1 cellular context compared by ENCODE assay signal in genomic region chr21:30718239-30718909, GRCh38.
TF ChIP-seq lines count a peak whose summit lies in the region.

TSS of gene KRTAP21-3 (minus strand) at chr21:30718777. CDS start at chr21:30718759, 18 bp downstream.

TF ChIP-seq in GM12878, 131 proteins besides CTCF, POLR2A, EP300 and RAD21 (continued from another document and continues in another):
- TF ChIP-seq, protein P1, sequence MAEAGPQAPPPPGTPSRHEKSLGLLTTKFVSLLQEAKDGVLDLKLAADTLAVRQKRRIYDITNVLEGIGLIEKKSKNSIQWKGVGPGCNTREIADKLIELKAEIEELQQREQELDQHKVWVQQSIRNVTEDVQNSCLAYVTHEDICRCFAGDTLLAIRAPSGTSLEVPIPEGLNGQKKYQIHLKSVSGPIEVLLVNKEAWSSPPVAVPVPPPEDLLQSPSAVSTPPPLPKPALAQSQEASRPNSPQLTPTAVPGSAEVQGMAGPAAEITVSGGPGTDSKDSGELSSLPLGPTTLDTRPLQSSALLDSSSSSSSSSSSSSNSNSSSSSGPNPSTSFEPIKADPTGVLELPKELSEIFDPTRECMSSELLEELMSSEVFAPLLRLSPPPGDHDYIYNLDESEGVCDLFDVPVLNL (IDR thresholded peaks at IDR 0.05; ENCODE audit: low read depth, low read length), result no peak
- TF ChIP-seq IKZF2 (IDR thresholded peaks at IDR 0.05) (peak; percentile 86 to 88), ZZZ3 (IDR thresholded peaks at IDR 0.05; ENCODE audit: control insufficient read depth, insufficient read length, low read depth) (no peak), MTA3 (IDR thresholded peaks at IDR 0.05; ENCODE audit: borderline replicate concordance, low read length) (no peak), SUZ12 (IDR thresholded peaks at IDR 0.05; ENCODE audit: unreplicated experiment) (no peak), ZNF207 (IDR thresholded peaks at IDR 0.05; ENCODE audit: borderline replicate concordance) (no peak), BCL11A (IDR thresholded peaks at IDR 0.05; ENCODE audit: low read depth, low read length) (peak; percentile 53; the same call in 1 of the 2 replicates), PAX8 (IDR thresholded peaks at IDR 0.05) (no peak), GABPA (IDR thresholded peaks at IDR 0.05; ENCODE audit: low read depth) (no peak), CBFB (IDR thresholded peaks at IDR 0.05; ENCODE audit: low read depth) (no peak), FOXM1 (IDR thresholded peaks at IDR 0.05; ENCODE audit: low read depth, low read length) (0 out of 2 replicates have a peak, but pooled peaks have one; percentile 26), ASH2L (IDR thresholded peaks at IDR 0.05; ENCODE audit: borderline replicate concordance, low read depth) (no peak), ATF7 (IDR thresholded peaks at IDR 0.05; ENCODE audit: low read depth) (peak; percentile 88), RFX5 (IDR thresholded peaks at IDR 0.05; ENCODE audit: low read depth, low read length) (no peak), E4F1 (IDR thresholded peaks at IDR 0.05; ENCODE audit: borderline replicate concordance, partially characterized antibody) (no peak), LARP7 (IDR thresholded peaks at IDR 0.05) (no peak), WRNIP1 (IDR thresholded peaks at IDR 0.05; ENCODE audit: borderline replicate concordance, low read depth, low read length) (no peak), NRF1 (conservative IDR thresholded peaks at IDR 0.05; ENCODE audit: low read depth, low read length) (no peak), IRF4 (IDR thresholded peaks at IDR 0.05; ENCODE audit: low read depth, low read length) (peak; percentile 25; the same call in 1 of the 2 replicates), MEF2B (IDR thresholded peaks at IDR 0.05; ENCODE audit: partially characterized antibody, poor library complexity, severe bottlenecking) (peak; percentile 51), SMAD1 (IDR thresholded peaks at IDR 0.05; ENCODE audit: low read depth, partially characterized antibody) (no peak), STAT1 (conservative IDR thresholded peaks at IDR 0.05) (no peak), TBL1XR1 (IDR thresholded peaks at IDR 0.05; ENCODE audit: low read depth, low read length) (no peak), POLR2AphosphoS5 (IDR thresholded peaks at IDR 0.05; ENCODE audit: low read length) (no peak), FOS (IDR thresholded peaks at IDR 0.05; ENCODE audit: borderline replicate concordance, extremely low read depth, insufficient read length) (no peak), IRF5 (IDR thresholded peaks at IDR 0.05; ENCODE audit: borderline replicate concordance) (no peak), TCF12 (IDR thresholded peaks at IDR 0.05; ENCODE audit: low read depth, low read length) (no peak), TCF7 (IDR thresholded peaks at IDR 0.05; ENCODE audit: borderline replicate concordance) (peak; percentile 81), RAD51 (IDR thresholded peaks at IDR 0.05) (0 out of 2 replicates have a peak, but pooled peaks have one; percentile 14), SPI1 (IDR thresholded peaks at IDR 0.05; ENCODE audit: borderline replicate concordance, insufficient read depth, low read depth, low read length) (no peak), ZBTB33 (IDR thresholded peaks at IDR 0.05) (no peak), SMC3 (IDR thresholded peaks at IDR 0.05; ENCODE audit: borderline replicate concordance, low read length) (no peak), STAT3 (IDR thresholded peaks at IDR 0.05; ENCODE audit: low read depth, low read length) (no peak), SIN3A (IDR thresholded peaks at IDR 0.05; ENCODE audit: low read depth, low read length) (no peak), NFIC (IDR thresholded peaks at IDR 0.05; ENCODE audit: low read depth, low read length) (peak; percentile 50; the same call in 1 of the 2 replicates), TCF3 (IDR thresholded peaks at IDR 0.05; ENCODE audit: borderline replicate concordance, insufficient read depth, low read depth, low read length) (no peak)
- TF ChIP-seq, protein P2, sequence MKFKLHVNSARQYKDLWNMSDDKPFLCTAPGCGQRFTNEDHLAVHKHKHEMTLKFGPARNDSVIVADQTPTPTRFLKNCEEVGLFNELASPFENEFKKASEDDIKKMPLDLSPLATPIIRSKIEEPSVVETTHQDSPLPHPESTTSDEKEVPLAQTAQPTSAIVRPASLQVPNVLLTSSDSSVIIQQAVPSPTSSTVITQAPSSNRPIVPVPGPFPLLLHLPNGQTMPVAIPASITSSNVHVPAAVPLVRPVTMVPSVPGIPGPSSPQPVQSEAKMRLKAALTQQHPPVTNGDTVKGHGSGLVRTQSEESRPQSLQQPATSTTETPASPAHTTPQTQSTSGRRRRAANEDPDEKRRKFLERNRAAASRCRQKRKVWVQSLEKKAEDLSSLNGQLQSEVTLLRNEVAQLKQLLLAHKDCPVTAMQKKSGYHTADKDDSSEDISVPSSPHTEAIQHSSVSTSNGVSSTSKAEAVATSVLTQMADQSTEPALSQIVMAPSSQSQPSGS (IDR thresholded peaks at IDR 0.05; ENCODE audit: low read length), result peak; percentile 65
- TF ChIP-seq, protein P3, sequence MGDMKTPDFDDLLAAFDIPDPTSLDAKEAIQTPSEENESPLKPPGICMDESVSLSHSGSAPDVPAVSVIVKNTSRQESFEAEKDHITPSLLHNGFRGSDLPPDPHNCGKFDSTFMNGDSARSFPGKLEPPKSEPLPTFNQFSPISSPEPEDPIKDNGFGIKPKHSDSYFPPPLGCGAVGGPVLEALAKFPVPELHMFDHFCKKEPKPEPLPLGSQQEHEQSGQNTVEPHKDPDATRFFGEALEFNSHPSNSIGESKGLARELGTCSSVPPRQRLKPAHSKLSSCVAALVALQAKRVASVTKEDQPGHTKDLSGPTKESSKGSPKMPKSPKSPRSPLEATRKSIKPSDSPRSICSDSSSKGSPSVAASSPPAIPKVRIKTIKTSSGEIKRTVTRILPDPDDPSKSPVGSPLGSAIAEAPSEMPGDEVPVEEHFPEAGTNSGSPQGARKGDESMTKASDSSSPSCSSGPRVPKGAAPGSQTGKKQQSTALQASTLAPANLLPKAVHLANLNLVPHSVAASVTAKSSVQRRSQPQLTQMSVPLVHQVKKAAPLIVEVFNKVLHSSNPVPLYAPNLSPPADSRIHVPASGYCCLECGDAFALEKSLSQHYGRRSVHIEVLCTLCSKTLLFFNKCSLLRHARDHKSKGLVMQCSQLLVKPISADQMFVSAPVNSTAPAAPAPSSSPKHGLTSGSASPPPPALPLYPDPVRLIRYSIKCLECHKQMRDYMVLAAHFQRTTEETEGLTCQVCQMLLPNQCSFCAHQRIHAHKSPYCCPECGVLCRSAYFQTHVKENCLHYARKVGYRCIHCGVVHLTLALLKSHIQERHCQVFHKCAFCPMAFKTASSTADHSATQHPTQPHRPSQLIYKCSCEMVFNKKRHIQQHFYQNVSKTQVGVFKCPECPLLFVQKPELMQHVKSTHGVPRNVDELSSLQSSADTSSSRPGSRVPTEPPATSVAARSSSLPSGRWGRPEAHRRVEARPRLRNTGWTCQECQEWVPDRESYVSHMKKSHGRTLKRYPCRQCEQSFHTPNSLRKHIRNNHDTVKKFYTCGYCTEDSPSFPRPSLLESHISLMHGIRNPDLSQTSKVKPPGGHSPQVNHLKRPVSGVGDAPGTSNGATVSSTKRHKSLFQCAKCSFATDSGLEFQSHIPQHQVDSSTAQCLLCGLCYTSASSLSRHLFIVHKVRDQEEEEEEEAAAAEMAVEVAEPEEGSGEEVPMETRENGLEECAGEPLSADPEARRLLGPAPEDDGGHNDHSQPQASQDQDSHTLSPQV (IDR thresholded peaks at IDR 0.05), result no peak
- TF ChIP-seq, protein P4, sequence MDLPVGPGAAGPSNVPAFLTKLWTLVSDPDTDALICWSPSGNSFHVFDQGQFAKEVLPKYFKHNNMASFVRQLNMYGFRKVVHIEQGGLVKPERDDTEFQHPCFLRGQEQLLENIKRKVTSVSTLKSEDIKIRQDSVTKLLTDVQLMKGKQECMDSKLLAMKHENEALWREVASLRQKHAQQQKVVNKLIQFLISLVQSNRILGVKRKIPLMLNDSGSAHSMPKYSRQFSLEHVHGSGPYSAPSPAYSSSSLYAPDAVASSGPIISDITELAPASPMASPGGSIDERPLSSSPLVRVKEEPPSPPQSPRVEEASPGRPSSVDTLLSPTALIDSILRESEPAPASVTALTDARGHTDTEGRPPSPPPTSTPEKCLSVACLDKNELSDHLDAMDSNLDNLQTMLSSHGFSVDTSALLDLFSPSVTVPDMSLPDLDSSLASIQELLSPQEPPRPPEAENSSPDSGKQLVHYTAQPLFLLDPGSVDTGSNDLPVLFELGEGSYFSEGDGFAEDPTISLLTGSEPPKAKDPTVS (IDR thresholded peaks at IDR 0.05; ENCODE audit: low read depth, low read length), result no peak
- TF ChIP-seq, protein P5, sequence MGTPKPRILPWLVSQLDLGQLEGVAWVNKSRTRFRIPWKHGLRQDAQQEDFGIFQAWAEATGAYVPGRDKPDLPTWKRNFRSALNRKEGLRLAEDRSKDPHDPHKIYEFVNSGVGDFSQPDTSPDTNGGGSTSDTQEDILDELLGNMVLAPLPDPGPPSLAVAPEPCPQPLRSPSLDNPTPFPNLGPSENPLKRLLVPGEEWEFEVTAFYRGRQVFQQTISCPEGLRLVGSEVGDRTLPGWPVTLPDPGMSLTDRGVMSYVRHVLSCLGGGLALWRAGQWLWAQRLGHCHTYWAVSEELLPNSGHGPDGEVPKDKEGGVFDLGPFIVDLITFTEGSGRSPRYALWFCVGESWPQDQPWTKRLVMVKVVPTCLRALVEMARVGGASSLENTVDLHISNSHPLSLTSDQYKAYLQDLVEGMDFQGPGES (IDR thresholded peaks at IDR 0.05), result no peak
- TF ChIP-seq, protein P6, sequence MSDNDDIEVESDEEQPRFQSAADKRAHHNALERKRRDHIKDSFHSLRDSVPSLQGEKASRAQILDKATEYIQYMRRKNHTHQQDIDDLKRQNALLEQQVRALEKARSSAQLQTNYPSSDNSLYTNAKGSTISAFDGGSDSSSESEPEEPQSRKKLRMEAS (IDR thresholded peaks at IDR 0.05; ENCODE audit: low read depth, low read length), result no peak
- TF ChIP-seq, protein P7, sequence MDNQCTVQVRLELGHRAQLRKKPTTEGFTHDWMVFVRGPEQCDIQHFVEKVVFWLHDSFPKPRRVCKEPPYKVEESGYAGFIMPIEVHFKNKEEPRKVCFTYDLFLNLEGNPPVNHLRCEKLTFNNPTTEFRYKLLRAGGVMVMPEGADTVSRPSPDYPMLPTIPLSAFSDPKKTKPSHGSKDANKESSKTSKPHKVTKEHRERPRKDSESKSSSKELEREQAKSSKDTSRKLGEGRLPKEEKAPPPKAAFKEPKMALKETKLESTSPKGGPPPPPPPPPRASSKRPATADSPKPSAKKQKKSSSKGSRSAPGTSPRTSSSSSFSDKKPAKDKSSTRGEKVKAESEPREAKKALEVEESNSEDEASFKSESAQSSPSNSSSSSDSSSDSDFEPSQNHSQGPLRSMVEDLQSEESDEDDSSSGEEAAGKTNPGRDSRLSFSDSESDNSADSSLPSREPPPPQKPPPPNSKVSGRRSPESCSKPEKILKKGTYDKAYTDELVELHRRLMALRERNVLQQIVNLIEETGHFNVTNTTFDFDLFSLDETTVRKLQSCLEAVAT (IDR thresholded peaks at IDR 0.05), result no peak
